ENCODE assay signal across 36 cellular contexts in the genomic region with DNA sequence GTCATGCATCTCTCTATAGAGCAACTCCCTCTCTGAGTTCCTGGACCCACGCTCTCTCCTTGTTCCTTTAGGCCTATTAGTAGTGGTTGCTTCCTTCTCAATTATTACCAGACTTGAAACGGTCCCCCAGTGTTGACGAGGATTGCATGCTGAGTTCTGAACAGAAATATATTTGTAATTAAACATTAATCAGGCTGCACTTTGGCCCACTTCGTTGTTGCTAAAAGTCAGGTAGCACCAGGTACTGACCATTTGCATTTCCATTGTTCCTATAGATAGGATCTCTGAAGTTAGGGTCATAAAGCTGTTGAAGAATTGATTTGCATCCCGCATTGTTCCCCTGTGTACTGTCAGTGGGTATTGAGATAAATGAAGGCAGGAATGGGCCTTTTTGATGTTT. TPM values are rescaled to one million over a fixed set of nuclear protein-coding genes. Genes with fewer than 3 reads are reported as not detected.
"Had no signal": no experiment of that assay in that cellular context is flagged by ENCODE, and none has a peak within 500 bp of the region (broad histone marks: within the 10 kb centered on the region; RNA-seq: fewer than 3 reads in every experiment).

No MANE protein-coding gene starts in this region.

- H3K4me1 Mint-ChIP-seq: activated CD4-positive, alpha-beta T cell treated with anti-CD3 and anti-CD28 coated beads, Interleukin-2, amount 10 ng/mL, durations not matched to agents 24 days and 14 days; activated CD8-positive, alpha-beta memory T cell treated with anti-CD3 and anti-CD28 coated beads, Interleukin-2, amount 10 ng/mL, durations not matched to agents 7 days and 5 days; activated naive CD8-positive, alpha-beta T cell treated with anti-CD3 and anti-CD28 coated beads for 36 hours; activated naive CD8-positive, alpha-beta T cell treated with anti-CD3 and anti-CD28 coated beads, Interleukin-2, amount 50 U/mL, for 24 hours had no signal

- H3K27ac ChIP-seq: adrenal gland, body of pancreas, colonic mucosa, dorsolateral prefrontal cortex, foreskin keratinocyte, gastrocnemius medialis, heart left ventricle had no signal

- H3K4me1 ChIP-seq: body of pancreas, colonic mucosa, foreskin keratinocyte, gastrocnemius medialis, heart left ventricle had no signal

- H3K4me3 ChIP-seq: adrenal gland, body of pancreas, colonic mucosa, dorsolateral prefrontal cortex, gastrocnemius medialis, heart left ventricle had no signal

- H3K9me3 ChIP-seq: adrenal gland, body of pancreas, colonic mucosa, gastrocnemius medialis, heart left ventricle had no signal

- H3K36me3 Mint-ChIP-seq: activated CD4-positive, alpha-beta memory T cell treated with anti-CD3 and anti-CD28 coated beads for 36 hours; activated CD8-positive, alpha-beta memory T cell treated with anti-CD3 and anti-CD28 coated beads, Interleukin-2, amount 10 ng/mL, durations not matched to agents 7 days and 5 days; activated naive CD4-positive, alpha-beta T cell treated with anti-CD3 and anti-CD28 coated beads, Interleukin-2, amount 50 U/mL, for 24 hours; activated naive CD8-positive, alpha-beta T cell treated with anti-CD3 and anti-CD28 coated beads for 36 hours had no signal

- H3K4me3 Mint-ChIP-seq: activated CD4-positive, alpha-beta memory T cell treated with anti-CD3 and anti-CD28 coated beads for 36 hours; activated CD4-positive, alpha-beta T cell treated with anti-CD3 and anti-CD28 coated beads for 36 hours; activated CD4-positive, alpha-beta T cell treated with anti-CD3 and anti-CD28 coated beads, Interleukin-2, amount 10 ng/mL, durations not matched to agents 24 days and 14 days; activated CD8-positive, alpha-beta memory T cell treated with anti-CD3 and anti-CD28 coated beads, Interleukin-2, amount 10 ng/mL, durations not matched to agents 7 days and 5 days; activated CD8-positive, alpha-beta T cell treated with anti-CD3 and anti-CD28 coated beads, Interleukin-2, amount 10 ng/mL, durations not matched to agents 7 days and 5 days; activated naive CD4-positive, alpha-beta T cell treated with anti-CD3 and anti-CD28 coated beads for 36 hours; activated naive CD4-positive, alpha-beta T cell treated with anti-CD3 and anti-CD28 coated beads, Interleukin-2, amount 50 U/mL, for 24 hours; activated naive CD8-positive, alpha-beta T cell treated with anti-CD3 and anti-CD28 coated beads for 36 hours; activated naive CD8-positive, alpha-beta T cell treated with anti-CD3 and anti-CD28 coated beads, Interleukin-2, amount 50 U/mL, for 24 hours; activated T-helper 1 cell treated with anti-CD3 and anti-CD28 coated beads, Interleukin-12 subunit alpha, Interleukin-12 subunit beta, Interleukin-2, Interleukin-4 antibody, amounts not matched to agents 30 ng/mL and 10 ng/mL and 1 ng/mL, durations not matched to agents 14 hours and 24 hours and 36 hours; endodermal cell had no signal

- H3K27ac Mint-ChIP-seq: activated CD4-positive, alpha-beta memory T cell treated with anti-CD3 and anti-CD28 coated beads for 36 hours; activated CD4-positive, alpha-beta T cell treated with anti-CD3 and anti-CD28 coated beads for 36 hours; activated CD4-positive, alpha-beta T cell treated with anti-CD3 and anti-CD28 coated beads, Interleukin-2, amount 10 ng/mL, durations not matched to agents 24 days and 14 days; activated CD8-positive, alpha-beta memory T cell treated with anti-CD3 and anti-CD28 coated beads, Interleukin-2, amount 10 ng/mL, durations not matched to agents 7 days and 5 days; activated CD8-positive, alpha-beta T cell treated with anti-CD3 and anti-CD28 coated beads, Interleukin-2, amount 10 ng/mL, durations not matched to agents 7 days and 5 days; activated naive CD4-positive, alpha-beta T cell treated with anti-CD3 and anti-CD28 coated beads for 36 hours; activated naive CD4-positive, alpha-beta T cell treated with anti-CD3 and anti-CD28 coated beads, Interleukin-2, amount 50 U/mL, for 24 hours; activated naive CD8-positive, alpha-beta T cell treated with anti-CD3 and anti-CD28 coated beads for 36 hours; activated naive CD8-positive, alpha-beta T cell treated with anti-CD3 and anti-CD28 coated beads, Interleukin-2, amount 50 U/mL, for 24 hours; activated T-helper 1 cell treated with anti-CD3 and anti-CD28 coated beads, Interleukin-12 subunit alpha, Interleukin-12 subunit beta, Interleukin-2, Interleukin-4 antibody, amounts not matched to agents 30 ng/mL and 10 ng/mL and 1 ng/mL, durations not matched to agents 14 hours and 24 hours and 36 hours; activated T-helper 2 cell treated with anti-CD3 and anti-CD28 coated beads, Interferon-gamma antibody, Interleukin-2, Interleukin-4, amounts not matched to agents 10 μg/mL and 5 μg/mL and 100 μg/mL, durations not matched to agents 14 hours and 24 hours and 36 hours; endodermal cell had no signal

- H3K36me3 ChIP-seq: adrenal gland, colonic mucosa, gastrocnemius medialis, heart left ventricle had no signal

- H3K9me3 Mint-ChIP-seq: activated CD4-positive, alpha-beta memory T cell treated with anti-CD3 and anti-CD28 coated beads for 36 hours; activated CD4-positive, alpha-beta T cell treated with anti-CD3 and anti-CD28 coated beads, Interleukin-2, amount 10 ng/mL, durations not matched to agents 24 days and 14 days; activated naive CD4-positive, alpha-beta T cell treated with anti-CD3 and anti-CD28 coated beads for 36 hours; activated naive CD4-positive, alpha-beta T cell treated with anti-CD3 and anti-CD28 coated beads, Interleukin-2, amount 50 U/mL, for 24 hours; activated naive CD8-positive, alpha-beta T cell treated with anti-CD3 and anti-CD28 coated beads for 36 hours; activated naive CD8-positive, alpha-beta T cell treated with anti-CD3 and anti-CD28 coated beads, Interleukin-2, amount 50 U/mL, for 24 hours; activated T-helper 1 cell treated with anti-CD3 and anti-CD28 coated beads, Interleukin-12 subunit alpha, Interleukin-12 subunit beta, Interleukin-2, Interleukin-4 antibody, amounts not matched to agents 30 ng/mL and 10 ng/mL and 1 ng/mL, durations not matched to agents 14 hours and 24 hours and 36 hours; activated T-helper 2 cell treated with anti-CD3 and anti-CD28 coated beads, Interferon-gamma antibody, Interleukin-2, Interleukin-4, amounts not matched to agents 10 μg/mL and 5 μg/mL and 100 μg/mL, durations not matched to agents 14 hours and 24 hours and 36 hours; endodermal cell had no signal

- H3K27me3 ChIP-seq: adrenal gland, body of pancreas, colonic mucosa, foreskin keratinocyte, gastrocnemius medialis had no signal

- ATAC-seq: activated CD4-positive, alpha-beta T cell treated with anti-CD3 and anti-CD28 coated beads for 36 hours; activated CD8-positive, alpha-beta memory T cell treated with anti-CD3 and anti-CD28 coated beads, Interleukin-2, amount 10 ng/mL, durations not matched to agents 7 days and 5 days; activated CD8-positive, alpha-beta T cell treated with anti-CD3 and anti-CD28 coated beads, Interleukin-2, amount 10 ng/mL, durations not matched to agents 7 days and 5 days; activated naive CD8-positive, alpha-beta T cell treated with anti-CD3 and anti-CD28 coated beads, Interleukin-2, amount 50 U/mL, for 24 hours; body of pancreas; esophagus mucosa; foreskin keratinocyte; gastrocnemius medialis; heart left ventricle had no signal

- DNase-seq: activated CD4-positive, alpha-beta memory T cell treated with anti-CD3 and anti-CD28 coated beads for 36 hours; activated CD4-positive, alpha-beta T cell treated with anti-CD3 and anti-CD28 coated beads for 36 hours; activated CD4-positive, alpha-beta T cell treated with anti-CD3 and anti-CD28 coated beads, Interleukin-2, amount 10 ng/mL, durations not matched to agents 24 days and 14 days; activated CD4-positive, CD25-positive, alpha-beta regulatory T cell; activated CD4-positive, CD25-positive, alpha-beta regulatory T cell treated with anti-CD3 and anti-CD28 coated beads, Interleukin-2, amount 50 U/mL, for 72 hours; activated CD8-positive, alpha-beta memory T cell treated with anti-CD3 and anti-CD28 coated beads, Interleukin-2, amount 10 ng/mL, durations not matched to agents 7 days and 5 days; activated CD8-positive, alpha-beta memory T cell treated with anti-CD3 and anti-CD28 coated beads, Interleukin-2, amount 50 U/mL, for 4 hours; activated CD8-positive, alpha-beta T cell treated with anti-CD3 and anti-CD28 coated beads, Interleukin-2, amount 10 ng/mL, durations not matched to agents 7 days and 5 days; activated effector memory CD4-positive, alpha-beta T cell treated with anti-CD3 and anti-CD28 coated beads, Interleukin-2, amount 50 U/mL, for 16 hours; activated naive CD4-positive, alpha-beta T cell treated with anti-CD3 and anti-CD28 coated beads for 36 hours; activated naive CD8-positive, alpha-beta T cell treated with anti-CD3 and anti-CD28 coated beads for 36 hours; activated naive CD8-positive, alpha-beta T cell treated with anti-CD3 and anti-CD28 coated beads, Interleukin-2, amount 50 U/mL, for 24 hours; activated T-cell treated with anti-CD3 and anti-CD28 coated beads, Interleukin-2, amount 50 U/mL, for 1 hour; activated T-cell treated with anti-CD3 and anti-CD28 coated beads, Interleukin-2, amount 50 U/mL, for 48 hours; adrenal gland; amygdala; aorta; body of pancreas; central memory CD4-positive, alpha-beta T cell; cerebellar nuclear complex; colonic mucosa; dorsolateral prefrontal cortex; effector memory CD4-positive, alpha-beta T cell; endodermal cell; foreskin keratinocyte; gastrocnemius medialis; glutamatergic neuron; heart left ventricle; T-helper 1 cell; T-helper 2 cell had no signal

RNA-seq across cellular contexts. Expression of a gene that starts 36.9 kb away (rescaled TPM):
- total RNA-seq: activated CD4-positive, alpha-beta memory T cell treated with anti-CD3 and anti-CD28 coated beads for 36 hours; activated CD4-positive, alpha-beta T cell treated with anti-CD3 and anti-CD28 coated beads for 36 hours; activated CD4-positive, alpha-beta T cell treated with anti-CD3 and anti-CD28 coated beads, Interleukin-2, amount 10 ng/mL, durations not matched to agents 24 days and 14 days; activated CD8-positive, alpha-beta memory T cell treated with anti-CD3 and anti-CD28 coated beads for 36 hours; activated CD8-positive, alpha-beta memory T cell treated with anti-CD3 and anti-CD28 coated beads, Interleukin-2, amount 10 ng/mL, durations not matched to agents 7 days and 5 days; activated CD8-positive, alpha-beta T cell treated with anti-CD3 and anti-CD28 coated beads, Interleukin-2, amount 10 ng/mL, durations not matched to agents 7 days and 5 days; activated naive CD4-positive, alpha-beta T cell treated with anti-CD3 and anti-CD28 coated beads for 36 hours; activated naive CD8-positive, alpha-beta T cell treated with anti-CD3 and anti-CD28 coated beads for 36 hours; activated T-helper 1 cell treated with anti-CD3 and anti-CD28 coated beads, Interleukin-12 subunit alpha, Interleukin-12 subunit beta, Interleukin-2, Interleukin-4 antibody, amounts not matched to agents 30 ng/mL and 10 ng/mL and 1 ng/mL, durations not matched to agents 14 hours and 24 hours and 36 hours; activated T-helper 2 cell treated with anti-CD3 and anti-CD28 coated beads, Interferon-gamma antibody, Interleukin-2, Interleukin-4, amounts not matched to agents 10 μg/mL and 5 μg/mL and 100 μg/mL, durations not matched to agents 14 hours and 24 hours and 36 hours; aorta; endodermal cell; epithelial cell of proximal tubule; foreskin keratinocyte; heart left ventricle had no signal
- polyA plus RNA-seq: foreskin keratinocyte had no signal
